14 cellular contexts compared by ENCODE assay signal in the genomic region with DNA sequence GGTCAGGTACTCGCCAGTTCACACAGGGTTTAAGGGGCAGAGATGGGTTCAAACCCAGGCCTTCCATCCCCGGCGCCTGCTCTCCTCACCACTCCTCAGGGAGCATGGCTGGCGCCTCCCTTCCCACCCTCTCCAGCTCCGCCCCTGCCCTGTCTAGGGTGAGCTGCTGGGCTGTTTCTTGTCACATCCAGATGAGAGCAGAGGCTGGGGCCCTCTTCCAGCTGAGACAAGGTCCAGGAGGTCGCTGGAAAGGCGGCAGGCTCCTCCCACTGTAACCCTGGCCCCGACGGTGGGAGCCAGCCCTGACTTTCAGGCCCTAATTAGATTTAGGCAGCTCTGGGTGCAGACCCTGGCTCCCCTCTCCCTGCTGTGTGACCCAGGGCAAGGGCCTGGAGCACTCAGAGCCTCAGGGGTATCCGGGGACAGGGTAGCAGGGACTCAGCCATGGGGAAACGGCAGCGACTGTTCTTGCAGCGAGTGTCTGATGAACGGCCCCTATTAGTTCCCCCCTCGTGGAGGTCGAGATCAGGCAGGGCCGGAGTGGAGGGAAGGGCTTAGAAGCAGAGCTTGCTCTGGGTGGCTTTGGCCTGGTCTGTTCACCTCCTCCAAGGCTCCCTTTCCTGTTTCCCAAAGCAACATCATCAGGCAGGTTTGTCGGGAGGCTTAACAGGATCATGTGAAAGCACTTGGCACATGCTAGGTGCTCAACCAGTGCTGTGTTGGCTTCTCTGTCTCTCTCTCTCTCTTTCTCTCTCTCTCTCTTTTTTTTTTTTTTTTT. TPM values are rescaled to one million over a fixed set of nuclear protein-coding genes. Genes with fewer than 3 reads are reported as not detected.
DNase-seq lines count a peak whose midpoint lies in the region; ATAC-seq, FAIRE-seq and TF ChIP-seq lines count a peak whose summit lies in the region.
"Had no signal": no experiment of that assay in that cellular context is flagged by ENCODE, and none has a peak within 500 bp of the region (broad histone marks: within the 10 kb centered on the region; RNA-seq: fewer than 3 reads in every experiment).

No MANE protein-coding gene starts in this region.

- H3K9ac ChIP-seq in HepG2 (ENCODE audit: insufficient read depth, low read depth, low read length), result peak overlapping the region; percentile 41
- H3K9ac ChIP-seq: KMS-11 had no signal

- H2AFZ ChIP-seq in HepG2 (ENCODE audit: low read length), result peak overlapping the region; percentile 31

- peaks cover 40% of the 10 kb centered on the region for H3K4me1 ChIP-seq in HepG2 (ENCODE audit: insufficient read depth, low read length)
- H3K4me1 ChIP-seq in transverse colon, result peaks cover 0 to 4% (median 2%) of the 10 kb centered on the region in 4 donors

- intact Hi-C loops in HepG2 (cut with micrococcal nuclease; ENCODE audit: unreplicated experiment), result no loop called here
- intact Hi-C loops in transverse colon (cut with DNase I; ENCODE audit: low total_unique reads), result no loop called here

- H4K20me1 ChIP-seq in HepG2 (ENCODE audit: insufficient read depth, low read length), result no peaks in the 10 kb centered on the region

- in situ Hi-C loops in HepG2 (cut with HindIII; ENCODE audit: extremely low pct_ligation_motif_present, low pct_unique_long_range_greater_than_20kb), result no loop called here
- in situ Hi-C loops in transverse colon (cut with MboI; ENCODE audit: low pct_ligation_motif_present in 1 of 4, low pct_unique_long_range_greater_than_20kb in 1 of 4, low sequenced_read_pairs in 3 of 4), result no loop called here

- no peaks in the 10 kb centered on the region for H3K36me3 Mint-ChIP-seq in brain
- H3K36me3 Mint-ChIP-seq: immature natural killer cell had no signal

- TF ChIP-seq CTCF in brain (conservative IDR thresholded peaks at IDR 0.05) (no peak), HepG2 (CRISPR knock-in tag; IDR thresholded peaks at IDR 0.05) (peak; percentile 23), transverse colon (IDR thresholded peaks at IDR 0.05) (no peak)

- under 1% methylated on average over 12 of the region's 18 CpGs for WGBS in HepG2 (ENCODE audit: low lambda C conversion rate)
- 73% methylated on average over 17 of the region's 18 CpGs; no CpG with 5 or more reads in 1 of the 2 donors for WGBS in transverse colon (ENCODE audit: low coverage in 1 of 2), 2 donors

- peaks cover 25% of the 10 kb centered on the region for H3K4me1 Mint-ChIP-seq in brain

- BruUV-seq in HepG2 (replicated peaks; lab: Mats Ljungman, UMichigan), result no TSS peak

- H3K36me3 ChIP-seq in HepG2 (replicated peaks in 1 of 2; ENCODE audit: control insufficient read depth in 1 of 2, insufficient read depth in 2 of 2, low read length in 2 of 2) (no peaks in the 10 kb centered on the region), transverse colon (no peaks in the 10 kb centered on the region)

- H3K27me3 ChIP-seq in HepG2 (ENCODE audit: control insufficient read depth in 1 of 2, insufficient read depth in 2 of 2, low read length in 2 of 2), result peaks cover 3 to 9% of the 10 kb centered on the region in 2 experiments; a peak in 2 of 5 replicates
- H3K27me3 ChIP-seq in transverse colon, result no peaks in the 10 kb centered on the region

- H3K9me3 Mint-ChIP-seq in brain, result peaks cover 0 to 2% (median 0%) of the 10 kb centered on the region in 5 experiments
- H3K9me3 Mint-ChIP-seq: activated T-cell treated with anti-CD3 and anti-CD28 coated beads, Interleukin-2, amount 50 U/mL, for 24 hours; dendritic cell treated with granulocyte-macrophage colony-stimulating factor and Interleukin-4, amounts not matched to agents 40 ng/mL and 50 ng/mL, for 4 days; immature natural killer cell had no signal

- no peak for TF ChIP-seq POLR2A in HepG2 (IDR thresholded peaks at IDR 0.05; ENCODE audit: insufficient read depth in 1 of 2, low read depth in 2 of 2, low read length in 2 of 2)
- no peak for TF ChIP-seq POLR2A in transverse colon (IDR thresholded peaks at IDR 0.05)

- H3K79me2 ChIP-seq in HepG2 (ENCODE audit: insufficient read depth, low read length), result no peaks in the 10 kb centered on the region

- peak in 1 of 2 experiments; percentile 17; a peak in 1 of 4 replicates for TF ChIP-seq EP300 in HepG2 (IDR thresholded peaks at IDR 0.05; ENCODE audit: low read depth in 2 of 2, low read length in 2 of 2)
- TF ChIP-seq EP300 in HepG2 (CRISPR knock-in tag; IDR thresholded peaks at IDR 0.05; ENCODE audit: borderline replicate concordance), result no peak
- TF ChIP-seq EP300 in transverse colon (IDR thresholded peaks at IDR 0.05; ENCODE audit: low read depth), result no peak

- H3K4me3 Mint-ChIP-seq in brain, result peak overlapping the region in 1 of 5 experiments; percentile 24
- H3K4me3 Mint-ChIP-seq: activated T-cell treated with anti-CD3 and anti-CD28 coated beads, Interleukin-2, amount 50 U/mL, for 24 hours; dendritic cell treated with granulocyte-macrophage colony-stimulating factor and Interleukin-4, amounts not matched to agents 40 ng/mL and 50 ng/mL, for 4 days; immature natural killer cell had no signal

- POLR2A ChIA-PET in HepG2 (lab: Yijun Ruan, JAX), result interaction anchor here (0.7 to 1.2 kb wide), 4 partner anchors 17 to 34 kb away, joined by 3 read pairs; no protein-coding TSS in a partner anchor

- peak overlapping the region in 3 of 5 experiments; percentile 16 to 92 (median 16) for H3K27ac Mint-ChIP-seq in brain
- H3K27ac Mint-ChIP-seq: activated T-cell treated with anti-CD3 and anti-CD28 coated beads, Interleukin-2, amount 50 U/mL, for 24 hours; dendritic cell treated with granulocyte-macrophage colony-stimulating factor and Interleukin-4, amounts not matched to agents 40 ng/mL and 50 ng/mL, for 4 days; immature natural killer cell had no signal

- peak; percentile 72 for FAIRE-seq in HepG2 (lab: Jason Lieb, UNC)

- peak; percentile 91 for ATAC-seq in HepG2

- DNase-seq in NCI-H1694 (lab: John Stamatoyannopoulos, UW) (peak; percentile 59), HepG2 (ENCODE audit: low spot score) (peak; percentile 66), transverse colon (no peak), NCI-H128 (lab: John Stamatoyannopoulos, UW; ENCODE audit: unreplicated experiment) (no peak), NCI-H345 (lab: John Stamatoyannopoulos, UW) (no peak), OCI-M2 (lab: John Stamatoyannopoulos, UW; ENCODE audit: unreplicated experiment) (no peak)
- DNase-seq: activated CD4-positive, alpha-beta T cell treated with anti-CD3 and anti-CD28 coated beads for 4 hours; activated T-cell treated with anti-CD3 and anti-CD28 coated beads, Interleukin-2, amount 50 U/mL, for 24 hours; immature natural killer cell; NCI-H187; NK-92 treated with Interleukin-12 subunit alpha and Interleukin-12 subunit beta, amount 100 ng/mL, for 24 hours had no signal

- CTCF ChIA-PET in HepG2 (lab: Yijun Ruan, JAX; ENCODE audit: low intra/inter-chr PET ratio, low total read pairs), result no interaction called here

- H3K9me3 ChIP-seq in HepG2 (ENCODE audit: low read length) (no peaks in the 10 kb centered on the region), transverse colon (no peaks in the 10 kb centered on the region)

- no peak for TF ChIP-seq RAD21 in HepG2 (CRISPR knock-in tag; IDR thresholded peaks at IDR 0.05)

- H3K27me3 Mint-ChIP-seq in brain, result no peaks in the 10 kb centered on the region

- H3K27ac ChIP-seq in HepG2 (ENCODE audit: extremely low read length, insufficient read depth, low read length) (no peak overlapping the region), transverse colon (peak overlapping the region in 3 of 4 donors; percentile 36 to 46 (median 44))
- H3K27ac ChIP-seq: KMS-11 had no signal

- H3K4me3 ChIP-seq in HepG2 (replicated peaks in 1 of 3; ENCODE audit: insufficient read depth in 1 of 3, low read depth in 2 of 3, low read length in 3 of 3), result peak overlapping the region; percentile 15 to 68 (median 49)
- H3K4me3 ChIP-seq in transverse colon, result no peak overlapping the region

- H3K4me2 ChIP-seq in HepG2 (ENCODE audit: low read depth, low read length), result peak overlapping the region; percentile 93
- H3K4me2 ChIP-seq: KMS-11 had no signal

TF ChIP-seq in HepG2, 621 proteins besides CTCF, POLR2A, EP300 and RAD21 (continues in another document):
- no peak for TF ChIP-seq ADNP (CRISPR knock-in tag; IDR thresholded peaks at IDR 0.05)

RNA-seq across cellular contexts. Expression of a gene that starts 33.4 kb away (rescaled TPM):
- polyA plus RNA-seq in brain (ENCODE audit: insufficient read depth, low read depth, low replicate concordance), result 6.0 TPM
- total RNA-seq in HepG2 (2016; rRNA removed; fragmentation: Illumina TruSeq; extraction: Trizol), result 1.3 and 1.4 TPM in 2 replicates
- total RNA-seq in HepG2 (2016; cell fraction: cytosol; rRNA removed; fragmentation: Illumina TruSeq; extraction: Trizol; ENCODE audit: low read depth), result 0.35 and 0.40 TPM in 2 replicates
- 1.1 and 1.4 TPM in 2 replicates for total RNA-seq in HepG2 (2016; cell fraction: insoluble cytoplasmic fraction; rRNA removed; fragmentation: Illumina TruSeq; extraction: Trizol)
- total RNA-seq in HepG2 (2016; cell fraction: membrane; rRNA removed; fragmentation: Illumina TruSeq; extraction: Trizol), result 0.68 and 1.4 TPM in 2 replicates
- 1.4 and 2.3 TPM in 2 replicates for total RNA-seq in HepG2 (2016; cell fraction: nucleus; rRNA removed; fragmentation: Illumina TruSeq; extraction: Trizol)
- polyA plus RNA-seq in HepG2 (2011; rRNA removed), result 1.3 and 1.5 TPM in 2 replicates
- 0.35 and 0.76 TPM in 2 replicates for polyA plus RNA-seq in HepG2 (2011; cell fraction: cytosol; rRNA removed)
- polyA plus RNA-seq in HepG2 (2011; cell fraction: nucleus; rRNA removed), result 3.0 and 3.7 TPM in 2 replicates
- 1.5 and 1.6 TPM in 2 replicates for polyA plus RNA-seq in HepG2 (2012)
- polyA plus RNA-seq in HepG2 (2016; cell fraction: cytosol; fragmentation: Illumina TruSeq; extraction: Trizol; ENCODE audit: low read depth), result 0.55 and 0.59 TPM in 2 replicates
- 2.2 and 3.6 TPM in 2 replicates for polyA plus RNA-seq in HepG2 (2016; cell fraction: insoluble cytoplasmic fraction; fragmentation: Illumina TruSeq; extraction: Trizol; ENCODE audit: low read depth)
- 0.93 and 1.2 TPM in 2 replicates for polyA plus RNA-seq in HepG2 (2016; cell fraction: membrane; fragmentation: Illumina TruSeq; extraction: Trizol; ENCODE audit: low read depth)
- 3.5 and 4.2 TPM in 2 replicates for polyA plus RNA-seq in HepG2 (2016; cell fraction: nucleus; fragmentation: Illumina TruSeq; extraction: Trizol; ENCODE audit: insufficient read depth, low read depth)
- polyA minus RNA-seq in HepG2 (2011; rRNA and poly(A)+ RNA removed; ENCODE audit: low replicate concordance), result 1.4 and 7.4 TPM in 2 replicates
- polyA minus RNA-seq in HepG2 (2011; cell fraction: cytosol; rRNA and poly(A)+ RNA removed), result 0.40 and 0.79 TPM in 2 replicates
- polyA minus RNA-seq in HepG2 (2011; cell fraction: nucleus; rRNA and poly(A)+ RNA removed), result 0.77 and 1.6 TPM in 2 replicates
- under 1 TPM in 3 of 4 donors, not detected in 1; 0.32 to 0.41 (median 0.40) TPM for total RNA-seq in transverse colon

Comparison
In these comparisons a context has a peak if more than half of its experiments do, and no peak if none do; other contexts are left out.
1. DNase-seq: peak in NCI-H1694 (single experiment) and HepG2 (single experiment); none in transverse colon (single experiment), NCI-H128 (single experiment), NCI-H345 (single experiment) and OCI-M2 (single experiment).
2. H3K4me3 ChIP-seq: peak in HepG2 (3 of 3); none in transverse colon (0 of 4).